Comparison of ENCODE assay signal across 10 cellular contexts in genomic region chr3:46944191-46944590, GRCh38. TPM values are rescaled to one million over a fixed set of nuclear protein-coding genes. Genes with fewer than 3 reads are reported as not detected.
DNase-seq lines count a peak whose midpoint lies in the region; ATAC-seq and TF ChIP-seq lines count a peak whose summit lies in the region.
"Had no signal": no experiment of that assay in that cellular context is flagged by ENCODE, and none has a peak within 500 bp of the region (broad histone marks: within the 10 kb centered on the region; RNA-seq: fewer than 3 reads in every experiment).

No MANE protein-coding gene starts in this region.

- H3K4me1 ChIP-seq in CD4-positive, CD25-positive, alpha-beta regulatory T cell (ENCODE audit: control insufficient read depth, insufficient read depth, low read length, poor library complexity, severe bottlenecking) = peaks cover 30% of the 10 kb centered on the region
- H3K4me1 ChIP-seq in SJCRH30 (peaks cover 33% of the 10 kb centered on the region), uterus (peaks cover 0 to 18% of the 10 kb centered on the region in 2 donors)

- no peaks in the 10 kb centered on the region for H3K27me3 ChIP-seq in CD4-positive, CD25-positive, alpha-beta regulatory T cell (ENCODE audit: control insufficient read depth, insufficient read depth, low read length)
- H3K27me3 ChIP-seq in SJCRH30 (no peaks in the 10 kb centered on the region), uterus (no peaks in the 10 kb centered on the region)
- H3K27me3 ChIP-seq: BE2C had no signal

- intact Hi-C loops in uterus (cut with DNase I; ENCODE audit: low total_unique reads) = no loop called here

- H3K9me3 ChIP-seq in CD4-positive, CD25-positive, alpha-beta regulatory T cell (ENCODE audit: control insufficient read depth in 2 of 2, low read length in 2 of 2) = no peaks in the 10 kb centered on the region
- H3K9me3 ChIP-seq in SJCRH30 (replicated peaks) (no peaks in the 10 kb centered on the region), uterus (no peaks in the 10 kb centered on the region)
- H3K9me3 ChIP-seq: BE2C had no signal

- no peak overlapping the region for H3K27ac ChIP-seq in CD4-positive, CD25-positive, alpha-beta regulatory T cell (ENCODE audit: insufficient read depth, low read length, poor library complexity, severe bottlenecking)
- peak overlapping the region; percentile 36; the same call in 1 of the 2 replicates for H3K27ac ChIP-seq in SJCRH30
- H3K27ac ChIP-seq in uterus = no peak overlapping the region

- TF ChIP-seq CTCF in glutamatergic neuron (IDR thresholded peaks at IDR 0.05; ENCODE audit: partially characterized antibody, unreplicated experiment) (no peak), uterus (IDR thresholded peaks at IDR 0.05) (no peak)

- H3K27ac Mint-ChIP-seq in CD4-positive, CD25-positive, alpha-beta regulatory T cell = peak overlapping the region in 2 of 3 donors; percentile 44 to 98
- H3K27ac Mint-ChIP-seq in glutamatergic neuron (ENCODE audit: unreplicated experiment) = no peak overlapping the region
- H3K27ac Mint-ChIP-seq in natural killer cell treated with Interleukin-12 subunit alpha and Interleukin-12 subunit beta and Interleukin-15 and Interleukin-18, amount 100 ng/mL, for 72 hours = peak overlapping the region; percentile 84 to 93

- no peak for ATAC-seq in CD4-positive, CD25-positive, alpha-beta regulatory T cell (ENCODE audit: low read depth in 2 of 2)
- ATAC-seq in natural killer cell treated with Interleukin-12 subunit alpha and Interleukin-12 subunit beta and Interleukin-15 and Interleukin-18, amount 100 ng/mL, for 72 hours = no peak
- ATAC-seq in GM19452 (IDR thresholded peaks at IDR 0.05; ENCODE audit: unreplicated experiment) (no peak), HG02981 (IDR thresholded peaks at IDR 0.05; ENCODE audit: unreplicated experiment) (no peak), HG02623 (IDR thresholded peaks at IDR 0.05; ENCODE audit: unreplicated experiment) (no peak)

- H3K27me3 Mint-ChIP-seq in CD4-positive, CD25-positive, alpha-beta regulatory T cell = no peaks in the 10 kb centered on the region
- H3K27me3 Mint-ChIP-seq in glutamatergic neuron (ENCODE audit: unreplicated experiment) = peaks cover 7% of the 10 kb centered on the region
- no peaks in the 10 kb centered on the region for H3K27me3 Mint-ChIP-seq in natural killer cell treated with Interleukin-12 subunit alpha and Interleukin-12 subunit beta and Interleukin-15 and Interleukin-18, amount 100 ng/mL, for 72 hours

- peaks cover 1 to 86% (median 59%) of the 10 kb centered on the region in 4 donors for H3K4me1 Mint-ChIP-seq in CD4-positive, CD25-positive, alpha-beta regulatory T cell
- peaks cover 30% of the 10 kb centered on the region for H3K4me1 Mint-ChIP-seq in glutamatergic neuron (ENCODE audit: low read depth, unreplicated experiment)
- H3K4me1 Mint-ChIP-seq in natural killer cell treated with Interleukin-12 subunit alpha and Interleukin-12 subunit beta and Interleukin-15 and Interleukin-18, amount 100 ng/mL, for 72 hours (ENCODE audit: low read depth in 2 of 2) = peaks cover 79 to 86% of the 10 kb centered on the region in 2 donors

- no peaks in the 10 kb centered on the region for H3K9me3 Mint-ChIP-seq in CD4-positive, CD25-positive, alpha-beta regulatory T cell
- peaks cover 14% of the 10 kb centered on the region for H3K9me3 Mint-ChIP-seq in glutamatergic neuron (ENCODE audit: unreplicated experiment)
- H3K9me3 Mint-ChIP-seq in natural killer cell treated with Interleukin-12 subunit alpha and Interleukin-12 subunit beta and Interleukin-15 and Interleukin-18, amount 100 ng/mL, for 72 hours = no peaks in the 10 kb centered on the region

- peaks cover 34% of the 10 kb centered on the region for H3K36me3 Mint-ChIP-seq in CD4-positive, CD25-positive, alpha-beta regulatory T cell
- peaks cover 16% of the 10 kb centered on the region for H3K36me3 Mint-ChIP-seq in glutamatergic neuron (ENCODE audit: unreplicated experiment)
- peaks cover 15% of the 10 kb centered on the region for H3K36me3 Mint-ChIP-seq in natural killer cell treated with Interleukin-12 subunit alpha and Interleukin-12 subunit beta and Interleukin-15 and Interleukin-18, amount 100 ng/mL, for 72 hours

- no peak for TF ChIP-seq POLR2A in uterus (IDR thresholded peaks at IDR 0.05)

- no peak overlapping the region for H3K4me3 Mint-ChIP-seq in CD4-positive, CD25-positive, alpha-beta regulatory T cell
- no peak overlapping the region for H3K4me3 Mint-ChIP-seq in glutamatergic neuron (ENCODE audit: unreplicated experiment)
- no peak overlapping the region for H3K4me3 Mint-ChIP-seq in natural killer cell treated with Interleukin-12 subunit alpha and Interleukin-12 subunit beta and Interleukin-15 and Interleukin-18, amount 100 ng/mL, for 72 hours

- no peak for DNase-seq in CD4-positive, CD25-positive, alpha-beta regulatory T cell
- no peak for DNase-seq in SJCRH30
- peak; percentile 10 for DNase-seq in glutamatergic neuron
- DNase-seq in natural killer cell treated with Interleukin-12 subunit alpha and Interleukin-12 subunit beta and Interleukin-15 and Interleukin-18, amount 100 ng/mL, for 72 hours (ENCODE audit: low spot score) = no peak
- DNase-seq in uterus = no peak
- DNase-seq: BE2C, NCI-H2107 had no signal

- peaks cover 33% of the 10 kb centered on the region for H3K36me3 ChIP-seq in CD4-positive, CD25-positive, alpha-beta regulatory T cell (ENCODE audit: control insufficient read depth, insufficient read depth, low read length)
- H3K36me3 ChIP-seq in SJCRH30 (peaks cover 11% of the 10 kb centered on the region), uterus (no peaks in the 10 kb centered on the region)
- H3K36me3 ChIP-seq: BE2C had no signal

- H3K4me3 ChIP-seq in CD4-positive, CD25-positive, alpha-beta regulatory T cell (ENCODE audit: low read depth, low read length) = no peak overlapping the region
- H3K4me3 ChIP-seq in SJCRH30 (no peak overlapping the region), uterus (no peak overlapping the region)

RNA-seq across cellular contexts. Expression of gene CCDC12, which starts 32.4 kb away (rescaled TPM):
- total RNA-seq in CD4-positive, CD25-positive, alpha-beta regulatory T cell = 71.8 TPM
- 100 to 1,000 TPM in 3 of 4 donors, 10 to 100 TPM in 1; 90.4 to 116 (median 106) TPM for polyA plus RNA-seq in CD4-positive, CD25-positive, alpha-beta regulatory T cell
- total RNA-seq in SJCRH30 (2014; rRNA removed; shearing (Covaris generic)) = 30.1 and 37.8 TPM in 2 replicates
- total RNA-seq in glutamatergic neuron (ENCODE audit: unreplicated experiment) (41.4 TPM), uterus (10 to 100 TPM in 3 of 4 donors, 1 to 10 TPM in 1; 4.1 to 92.0 (median 41.2) TPM)
- total RNA-seq in natural killer cell treated with Interleukin-12 subunit alpha and Interleukin-12 subunit beta and Interleukin-15 and Interleukin-18, amount 100 ng/mL, for 72 hours = 10 to 100 TPM; 58.0 to 89.8 TPM

RNA-seq across cellular contexts. Expression of gene NBEAL2, which starts 35.3 kb away (rescaled TPM):
- 429 TPM for total RNA-seq in CD4-positive, CD25-positive, alpha-beta regulatory T cell
- polyA plus RNA-seq in CD4-positive, CD25-positive, alpha-beta regulatory T cell = 10 to 100 TPM in 2 of 4 donors, 1 to 10 TPM in 2; 4.7 to 13.5 (median 8.6) TPM
- total RNA-seq in SJCRH30 (2014; rRNA removed; shearing (Covaris generic)) = 0.28 and 0.95 TPM in 2 replicates
- total RNA-seq in glutamatergic neuron (ENCODE audit: unreplicated experiment) (38.0 TPM), uterus (10 to 100 TPM; 13.1 to 41.1 (median 23.8) TPM)
- 100 to 1,000 TPM; 121 to 255 TPM for total RNA-seq in natural killer cell treated with Interleukin-12 subunit alpha and Interleukin-12 subunit beta and Interleukin-15 and Interleukin-18, amount 100 ng/mL, for 72 hours
